Comparison of ENCODE assay signal across 8 cellular contexts in genomic region chr14:70416322-70416716, GRCh38. TPM values are rescaled to one million over a fixed set of nuclear protein-coding genes. Genes with fewer than 3 reads are reported as not detected.
A peak's percentile ranks its signal among the peaks of the same experiment; 100 is the strongest.
DNase-seq lines count a peak whose midpoint lies in the region; ATAC-seq lines count a peak whose summit lies in the region.

No MANE protein-coding gene starts in this region.

- H3K4me3 ChIP-seq in iPS-18a (ENCODE audit: low read length) = peak overlapping the region; percentile 88

- DNase-seq in COLO668 (lab: John Stamatoyannopoulos, UW; ENCODE audit: unreplicated experiment) = peak; percentile 38
- DNase-seq in HPDE6-E6E7 (ENCODE audit: extremely low spot score) = peak; percentile 8
- DNase-seq in activated naive CD8-positive, alpha-beta T cell treated with anti-CD3 and anti-CD28 coated beads, Interleukin-2, amount 10 ng/mL, durations not matched to agents 7 days and 5 days = no peak
- DNase-seq in stimulated activated naive B cell treated with anti-CD40 and anti-IgM and Interleukin-4, amounts not matched to agents 10 μg/mL and 1 μg/mL and 100 μg/mL, for 72 hours = no peak
- DNase-seq in cerebellar cortex (ENCODE audit: low spot score) = no peak
- no peak for DNase-seq in OCI-M2 (lab: John Stamatoyannopoulos, UW; ENCODE audit: unreplicated experiment)
- no peak for DNase-seq in activated CD4-positive, alpha-beta T cell treated with anti-CD3 and anti-CD28 coated beads, Interleukin-2, amount 50 U/mL, for 48 hours

- peaks cover 5% of the 10 kb centered on the region for H3K36me3 ChIP-seq in iPS-18a (ENCODE audit: control insufficient read depth, low read depth, low read length)

- H3K27ac Mint-ChIP-seq in activated naive CD8-positive, alpha-beta T cell treated with anti-CD3 and anti-CD28 coated beads, Interleukin-2, amount 10 ng/mL, durations not matched to agents 7 days and 5 days = peak overlapping the region; percentile 75
- H3K27ac Mint-ChIP-seq in stimulated activated naive B cell treated with anti-CD40 and anti-IgM and Interleukin-4, amounts not matched to agents 10 μg/mL and 1 μg/mL and 100 μg/mL, for 72 hours = peak overlapping the region; percentile 79

- no peaks in the 10 kb centered on the region for H3K9me3 Mint-ChIP-seq in activated naive CD8-positive, alpha-beta T cell treated with anti-CD3 and anti-CD28 coated beads, Interleukin-2, amount 10 ng/mL, durations not matched to agents 7 days and 5 days
- H3K9me3 Mint-ChIP-seq in stimulated activated naive B cell treated with anti-CD40 and anti-IgM and Interleukin-4, amounts not matched to agents 10 μg/mL and 1 μg/mL and 100 μg/mL, for 72 hours = no peaks in the 10 kb centered on the region

- peak overlapping the region; percentile 90 for H3K4me3 Mint-ChIP-seq in activated naive CD8-positive, alpha-beta T cell treated with anti-CD3 and anti-CD28 coated beads, Interleukin-2, amount 10 ng/mL, durations not matched to agents 7 days and 5 days
- H3K4me3 Mint-ChIP-seq in stimulated activated naive B cell treated with anti-CD40 and anti-IgM and Interleukin-4, amounts not matched to agents 10 μg/mL and 1 μg/mL and 100 μg/mL, for 72 hours = peak overlapping the region; percentile 90 to 99

- H3K4me1 Mint-ChIP-seq in activated naive CD8-positive, alpha-beta T cell treated with anti-CD3 and anti-CD28 coated beads, Interleukin-2, amount 10 ng/mL, durations not matched to agents 7 days and 5 days = peaks cover 17% of the 10 kb centered on the region
- peaks cover 15 to 32% of the 10 kb centered on the region in 2 donors for H3K4me1 Mint-ChIP-seq in stimulated activated naive B cell treated with anti-CD40 and anti-IgM and Interleukin-4, amounts not matched to agents 10 μg/mL and 1 μg/mL and 100 μg/mL, for 72 hours

- H3K27ac ChIP-seq in iPS-18a (ENCODE audit: low read length) = peak overlapping the region; percentile 19

- peaks cover 4% of the 10 kb centered on the region for H3K36me3 Mint-ChIP-seq in activated naive CD8-positive, alpha-beta T cell treated with anti-CD3 and anti-CD28 coated beads, Interleukin-2, amount 10 ng/mL, durations not matched to agents 7 days and 5 days
- H3K36me3 Mint-ChIP-seq in stimulated activated naive B cell treated with anti-CD40 and anti-IgM and Interleukin-4, amounts not matched to agents 10 μg/mL and 1 μg/mL and 100 μg/mL, for 72 hours = peaks cover 4 to 8% of the 10 kb centered on the region in 2 donors

- no peaks in the 10 kb centered on the region for H3K9me3 ChIP-seq in iPS-18a (ENCODE audit: control insufficient read depth, low read depth, low read length)

- peak overlapping the region; percentile 74 for H3K9ac ChIP-seq in iPS-18a (ENCODE audit: low read length)

- no peaks in the 10 kb centered on the region for H3K27me3 ChIP-seq in iPS-18a (ENCODE audit: control insufficient read depth, insufficient read depth, low read length)

- ATAC-seq in activated naive CD8-positive, alpha-beta T cell treated with anti-CD3 and anti-CD28 coated beads, Interleukin-2, amount 10 ng/mL, durations not matched to agents 7 days and 5 days (ENCODE audit: low read depth) = peak; percentile 41
- ATAC-seq in stimulated activated naive B cell treated with anti-CD40 and anti-IgM and Interleukin-4, amounts not matched to agents 10 μg/mL and 1 μg/mL and 100 μg/mL, for 72 hours (replicated peaks) = peak; percentile 25 to 38

- POLR2A ChIA-PET in activated naive CD8-positive, alpha-beta T cell treated with anti-CD3 and anti-CD28 coated beads, Interleukin-2, amount 10 ng/mL, durations not matched to agents 7 days and 5 days (lab: Charles Lee) = no interaction called here

- peaks cover 10% of the 10 kb centered on the region for H3K4me1 ChIP-seq in iPS-18a (ENCODE audit: control insufficient read depth, low read depth, low read length)

- no peaks in the 10 kb centered on the region for H3K27me3 Mint-ChIP-seq in activated naive CD8-positive, alpha-beta T cell treated with anti-CD3 and anti-CD28 coated beads, Interleukin-2, amount 10 ng/mL, durations not matched to agents 7 days and 5 days
- peaks cover 0 to 5% of the 10 kb centered on the region in 2 donors for H3K27me3 Mint-ChIP-seq in stimulated activated naive B cell treated with anti-CD40 and anti-IgM and Interleukin-4, amounts not matched to agents 10 μg/mL and 1 μg/mL and 100 μg/mL, for 72 hours

RNA-seq across cellular contexts. Expression of gene SYNJ2BP, which starts 0.6 kb away (rescaled TPM):
- 10 to 100 TPM; 14.9 to 15.3 TPM for total RNA-seq in activated naive CD8-positive, alpha-beta T cell treated with anti-CD3 and anti-CD28 coated beads, Interleukin-2, amount 10 ng/mL, durations not matched to agents 7 days and 5 days

RNA-seq across cellular contexts. Expression of gene ADAM21, which starts 35.7 kb away (rescaled TPM):
- total RNA-seq in activated naive CD8-positive, alpha-beta T cell treated with anti-CD3 and anti-CD28 coated beads, Interleukin-2, amount 10 ng/mL, durations not matched to agents 7 days and 5 days = not detected

RNA-seq across cellular contexts. Expression of gene COX16, which starts 56.8 kb away (rescaled TPM):
- total RNA-seq in activated naive CD8-positive, alpha-beta T cell treated with anti-CD3 and anti-CD28 coated beads, Interleukin-2, amount 10 ng/mL, durations not matched to agents 7 days and 5 days = 10 to 100 TPM; 32.5 to 40.2 TPM

Comparison
In these comparisons a context has a peak if more than half of its experiments do, and no peak if none do; other contexts are left out.
1. DNase-seq: peak in COLO668 (single experiment) and HPDE6-E6E7 (single experiment); none in activated naive CD8-positive, alpha-beta T cell treated with anti-CD3 and anti-CD28 coated beads, Interleukin-2, amount 10 ng/mL, durations not matched to agents 7 days and 5 days (single experiment), stimulated activated naive B cell treated with anti-CD40 and anti-IgM and Interleukin-4, amounts not matched to agents 10 μg/mL and 1 μg/mL and 100 μg/mL, for 72 hours (single experiment), cerebellar cortex (single experiment), OCI-M2 (single experiment) and activated CD4-positive, alpha-beta T cell treated with anti-CD3 and anti-CD28 coated beads, Interleukin-2, amount 50 U/mL, for 48 hours (0 of 2).